In genomic region chr2:113700186-113700841, GRCh38 we compare ENCODE assay signal across 2 cellular contexts.
TF ChIP-seq lines count a peak whose summit lies in the region.

No MANE protein-coding gene starts in this region.

TF ChIP-seq in IMR-90, 13 proteins besides CTCF, POLR2A, EP300 and RAD21:
- TF ChIP-seq ELK1 (IDR thresholded peaks at IDR 0.05; ENCODE audit: borderline replicate concordance, low read depth, low read length) (no peak), CEBPB (IDR thresholded peaks at IDR 0.05; ENCODE audit: low read depth, low read length) (no peak), USF2 (IDR thresholded peaks at IDR 0.05; ENCODE audit: low read depth, low read length) (no peak), MAFK (IDR thresholded peaks at IDR 0.05; ENCODE audit: low read depth, low read length) (no peak), SMC3 (IDR thresholded peaks at IDR 0.05; ENCODE audit: low read depth, low read length) (no peak), RCOR1 (IDR thresholded peaks at IDR 0.05; ENCODE audit: insufficient replicate concordance, low read length) (no peak), RFX5 (IDR thresholded peaks at IDR 0.05; ENCODE audit: low read depth, low read length) (no peak), CHD1 (IDR thresholded peaks at IDR 0.05; ENCODE audit: low read depth, low read length) (no peak), MXI1 (IDR thresholded peaks at IDR 0.05; ENCODE audit: borderline replicate concordance, low read depth, low read length) (no peak), FOS (IDR thresholded peaks at IDR 0.05; ENCODE audit: low read depth, low read length) (no peak), MAZ (IDR thresholded peaks at IDR 0.05; ENCODE audit: borderline replicate concordance, low read depth, low read length) (no peak), NFE2L2 (IDR thresholded peaks at IDR 0.05; ENCODE audit: low read depth, low read length) (no peak), BHLHE40 (IDR thresholded peaks at IDR 0.05; ENCODE audit: low read depth, low read length) (no peak)

TF ChIP-seq in H1, 55 proteins besides CTCF, POLR2A, EP300 and RAD21:
- TF ChIP-seq SIRT6 (IDR thresholded peaks at IDR 0.05; ENCODE audit: low read length), result no peak
- TF ChIP-seq BCL11A (IDR thresholded peaks at IDR 0.05; ENCODE audit: low read depth in 2 of 2, low read length in 2 of 2), result no peak
- TF ChIP-seq KDM5A (IDR thresholded peaks at IDR 0.05; ENCODE audit: low read length), result no peak
- no peak for TF ChIP-seq E2F6 (IDR thresholded peaks at IDR 0.05)
- TF ChIP-seq BACH1 (IDR thresholded peaks at IDR 0.05; ENCODE audit: low read length), result no peak
